Comparison of ENCODE assay signal across 7 cellular contexts in genomic region chr15:45587861-45588170, GRCh38. TPM values are rescaled to one million over a fixed set of nuclear protein-coding genes. Genes with fewer than 3 reads are reported as not detected.
A peak's percentile ranks its signal among the peaks of the same experiment; 100 is the strongest.
DNase-seq lines count a peak whose midpoint lies in the region; ATAC-seq lines count a peak whose summit lies in the region.

No MANE protein-coding gene starts in this region.

- H3K36me3 ChIP-seq in HUES6 (ENCODE audit: control insufficient read depth, insufficient read depth, low read length) (peaks cover 9% of the 10 kb centered on the region), stomach smooth muscle (ENCODE audit: control insufficient read depth in 2 of 2, insufficient read depth in 2 of 2, low read length in 2 of 2) (peaks cover 0 to 3% of the 10 kb centered on the region in 2 donors)

- H3K27me3 ChIP-seq in HUES6 (ENCODE audit: control insufficient read depth, insufficient read depth, low read length), result no peaks in the 10 kb centered on the region
- no peaks in the 10 kb centered on the region for H3K27me3 ChIP-seq in stomach smooth muscle (ENCODE audit: control insufficient read depth in 1 of 2, insufficient read depth in 2 of 2, low read length in 2 of 2)

- H3K4me3 ChIP-seq in HUES6 (ENCODE audit: low read depth, low read length), result peak overlapping the region; percentile 73
- H3K4me3 ChIP-seq in stomach smooth muscle (ENCODE audit: low read length in 2 of 2), result peak overlapping the region; percentile 92 to 98

- peak overlapping the region; percentile 91 for H3K4me3 Mint-ChIP-seq in activated naive CD8-positive, alpha-beta T cell treated with anti-CD3 and anti-CD28 coated beads for 36 hours
- H3K4me3 Mint-ChIP-seq in immature natural killer cell, result peak overlapping the region; percentile 94 to 100 (median 96)

- H3K9ac ChIP-seq in HUES6 (ENCODE audit: low read length) (peak overlapping the region; percentile 90), stomach smooth muscle (ENCODE audit: low read length in 2 of 2) (peak overlapping the region; percentile 96 to 99)

- no peaks in the 10 kb centered on the region for H3K9me3 ChIP-seq in HUES6 (ENCODE audit: control insufficient read depth, insufficient read depth, low read depth, low read length)
- H3K9me3 ChIP-seq in stomach smooth muscle (ENCODE audit: control insufficient read depth in 2 of 2, low read length in 2 of 2), result no peaks in the 10 kb centered on the region

- ATAC-seq in GM19328 (IDR thresholded peaks at IDR 0.05; ENCODE audit: unreplicated experiment) (no peak), HG03039 (IDR thresholded peaks at IDR 0.05; ENCODE audit: unreplicated experiment) (no peak)

- H3K27me3 Mint-ChIP-seq in activated naive CD8-positive, alpha-beta T cell treated with anti-CD3 and anti-CD28 coated beads for 36 hours, result no peaks in the 10 kb centered on the region
- peaks cover 10 to 14% (median 12%) of the 10 kb centered on the region in 3 donors for H3K27me3 Mint-ChIP-seq in immature natural killer cell (ENCODE audit: low read depth in 3 of 3)

- no peaks in the 10 kb centered on the region for H3K36me3 Mint-ChIP-seq in activated naive CD8-positive, alpha-beta T cell treated with anti-CD3 and anti-CD28 coated beads for 36 hours
- no peaks in the 10 kb centered on the region for H3K36me3 Mint-ChIP-seq in immature natural killer cell

- H3K4me1 ChIP-seq in HUES6 (ENCODE audit: control insufficient read depth, insufficient read depth, low read length) (peaks cover 20% of the 10 kb centered on the region; the same call in 1 of the 2 replicates), stomach smooth muscle (ENCODE audit: control insufficient read depth, insufficient read depth, low read length) (peaks cover 13% of the 10 kb centered on the region)

- peak overlapping the region; percentile 96 for H3K27ac Mint-ChIP-seq in activated naive CD8-positive, alpha-beta T cell treated with anti-CD3 and anti-CD28 coated beads for 36 hours
- peak overlapping the region; percentile 98 to 100 (median 100) for H3K27ac Mint-ChIP-seq in immature natural killer cell

- DNase-seq in activated naive CD8-positive, alpha-beta T cell treated with anti-CD3 and anti-CD28 coated beads for 36 hours, result no peak
- no peak for DNase-seq in immature natural killer cell
- no peak for DNase-seq in SHP77 (lab: John Stamatoyannopoulos, UW)

- no peaks in the 10 kb centered on the region for H3K9me3 Mint-ChIP-seq in activated naive CD8-positive, alpha-beta T cell treated with anti-CD3 and anti-CD28 coated beads for 36 hours
- no peaks in the 10 kb centered on the region for H3K9me3 Mint-ChIP-seq in immature natural killer cell

- H3K27ac ChIP-seq in HUES6 (ENCODE audit: low read depth, low read length) (peak overlapping the region; percentile 90; the same call in 1 of the 2 replicates), stomach smooth muscle (ENCODE audit: low read length) (peak overlapping the region; percentile 98)

- H3K4me1 Mint-ChIP-seq in activated naive CD8-positive, alpha-beta T cell treated with anti-CD3 and anti-CD28 coated beads for 36 hours, result peaks cover 45% of the 10 kb centered on the region
- peaks cover 35 to 58% of the 10 kb centered on the region in 2 donors for H3K4me1 Mint-ChIP-seq in immature natural killer cell

RNA-seq across cellular contexts. Expression of gene BLOC1S6, which starts 0.6 kb away (rescaled TPM):
- total RNA-seq in activated naive CD8-positive, alpha-beta T cell treated with anti-CD3 and anti-CD28 coated beads for 36 hours, result 10 to 100 TPM; 49.2 to 49.7 TPM
- polyA plus RNA-seq in immature natural killer cell, result 10 to 100 TPM; 45.0 to 57.1 (median 52.1) TPM

RNA-seq across cellular contexts. Expression of gene SQOR, which starts 47.0 kb away (rescaled TPM):
- total RNA-seq in activated naive CD8-positive, alpha-beta T cell treated with anti-CD3 and anti-CD28 coated beads for 36 hours, result 10 to 100 TPM; 54.6 to 57.0 TPM
- polyA plus RNA-seq in immature natural killer cell, result 100 to 1,000 TPM in 1 of 3 donors, 10 to 100 TPM in 2; 73.6 to 114 (median 82.1) TPM
